Comparison of ENCODE assay signal across 14 cellular contexts in genomic region chr3:65252266-65252665, GRCh38.
DNase-seq lines count a peak whose midpoint lies in the region; TF ChIP-seq lines count a peak whose summit lies in the region.
"Had no signal": no experiment of that assay in that cellular context is flagged by ENCODE, and none has a peak within 500 bp of the region (broad histone marks: within the 10 kb centered on the region; RNA-seq: fewer than 3 reads in every experiment).

No MANE protein-coding gene starts in this region.

- DNase-seq in amniotic epithelial cell (ENCODE audit: low read depth) (peak; percentile 59), astrocyte of the hippocampus (ENCODE audit: low read depth, low spot score) (peak; percentile 11), kidney glomerular epithelial cell (lab: John Stamatoyannopoulos, UW) (peak; percentile 4), renal cortical epithelial cell (ENCODE audit: low read depth) (peak; percentile 68), T1000 (lab: John Stamatoyannopoulos, UW) (no peak), nephron progenitor cell (no peak), hepatic stellate cell (ENCODE audit: low spot score) (no peak)
- DNase-seq: AML-193; Calu3; CD4-positive, alpha-beta T cell; CD8-positive, alpha-beta T cell; DMS79 treated with DMSO at 0.1 percent for 48 hours; GF-D8 had no signal

- H3K27me3 Mint-ChIP-seq in nephron progenitor cell (ENCODE audit: low read depth, poor library complexity): no peaks in the 10 kb centered on the region
- H3K27me3 Mint-ChIP-seq: B cell; CD4-positive, alpha-beta T cell had no signal

- no peaks in the 10 kb centered on the region for H3K36me3 Mint-ChIP-seq in nephron progenitor cell (ENCODE audit: low read depth)
- H3K36me3 Mint-ChIP-seq: CD8-positive, alpha-beta T cell had no signal

- H3K4me1 Mint-ChIP-seq in nephron progenitor cell: peaks cover 5% of the 10 kb centered on the region
- H3K4me1 Mint-ChIP-seq: B cell had no signal

- no peak overlapping the region for H3K27ac Mint-ChIP-seq in nephron progenitor cell
- H3K27ac Mint-ChIP-seq: B cell; CD4-positive, alpha-beta T cell; CD8-positive, alpha-beta T cell had no signal

- no peak for TF ChIP-seq CTCF in nephron progenitor cell (IDR thresholded peaks at IDR 0.05)

- no peak overlapping the region for H3K4me3 Mint-ChIP-seq in nephron progenitor cell
- H3K4me3 Mint-ChIP-seq: B cell; CD4-positive, alpha-beta T cell; CD8-positive, alpha-beta T cell had no signal

- peaks cover 38% of the 10 kb centered on the region for H3K9me3 Mint-ChIP-seq in nephron progenitor cell

Comparison
In these comparisons a context has a peak if more than half of its experiments do, and no peak if none do; other contexts are left out.
1. DNase-seq: peak in amniotic epithelial cell (single experiment), astrocyte of the hippocampus (single experiment), kidney glomerular epithelial cell (single experiment) and renal cortical epithelial cell (single experiment); none in T1000 (single experiment), nephron progenitor cell (single experiment) and hepatic stellate cell (single experiment).